18 cellular contexts compared by ENCODE assay signal in genomic region chr3:72341380-72341770, GRCh38.
DNase-seq lines count a peak whose midpoint lies in the region; TF ChIP-seq lines count a peak whose summit lies in the region.
"Had no signal": no experiment of that assay in that cellular context is flagged by ENCODE, and none has a peak within 500 bp of the region (broad histone marks: within the 10 kb centered on the region; RNA-seq: fewer than 3 reads in every experiment).

No MANE protein-coding gene starts in this region.

- no peaks in the 10 kb centered on the region for H3K27me3 Mint-ChIP-seq in activated naive CD8-positive, alpha-beta T cell
- no peaks in the 10 kb centered on the region for H3K27me3 Mint-ChIP-seq in activated naive CD8-positive, alpha-beta T cell treated with anti-CD3 and anti-CD28 coated beads for 36 hours
- peaks cover 19% of the 10 kb centered on the region for H3K27me3 Mint-ChIP-seq in nephron (ENCODE audit: low read depth)

- peaks cover 52% of the 10 kb centered on the region for H3K4me1 Mint-ChIP-seq in activated naive CD8-positive, alpha-beta T cell (ENCODE audit: low read depth)
- peaks cover 50% of the 10 kb centered on the region for H3K4me1 Mint-ChIP-seq in activated naive CD8-positive, alpha-beta T cell treated with anti-CD3 and anti-CD28 coated beads for 36 hours
- H3K4me1 Mint-ChIP-seq in nephron, result peaks cover 36% of the 10 kb centered on the region

- no peak for DNase-seq in activated naive CD8-positive, alpha-beta T cell treated with anti-CD3 and anti-CD28 coated beads for 36 hours
- DNase-seq in RWPE1 (ENCODE audit: low spot score), result no peak
- DNase-seq in vagina (ENCODE audit: extremely low spot score in 2 of 2), result no peak
- no peak for DNase-seq in medulla oblongata (ENCODE audit: extremely low spot score)
- DNase-seq in hippocampal formation (lab: John Stamatoyannopoulos, UW), result no peak
- DNase-seq: BE2C, EL, GF-D8, Kasumi-1, MG63, NCI-H1417 treated with DMSO at 0.1 percent for 48 hours, NCI-H187, NCI-H2107, NCI-H446 treated with DMSO at 0.1 percent for 48 hours, NCI-H526 treated with DMSO at 0.1 percent for 48 hours, OCI-M1 had no signal

- CTCF ChIA-PET in RWPE1 (lab: Yijun Ruan, JAX), result no interaction called here

- intact Hi-C loops in vagina (cut with DNase I), result loop anchor here (10.0 kb wide), 1 partner anchor 103 kb away; the partner anchor contains the start of gene RYBP

- H3K4me3 ChIP-seq in vagina, result no peak overlapping the region
- H3K4me3 ChIP-seq: MG63 had no signal

- no peaks in the 10 kb centered on the region for H3K9me3 Mint-ChIP-seq in activated naive CD8-positive, alpha-beta T cell (ENCODE audit: low read depth)
- no peaks in the 10 kb centered on the region for H3K9me3 Mint-ChIP-seq in activated naive CD8-positive, alpha-beta T cell treated with anti-CD3 and anti-CD28 coated beads for 36 hours
- no peaks in the 10 kb centered on the region for H3K9me3 Mint-ChIP-seq in nephron

- no peaks in the 10 kb centered on the region for H3K36me3 Mint-ChIP-seq in activated naive CD8-positive, alpha-beta T cell
- peaks cover 1% of the 10 kb centered on the region for H3K36me3 Mint-ChIP-seq in activated naive CD8-positive, alpha-beta T cell treated with anti-CD3 and anti-CD28 coated beads for 36 hours
- H3K36me3 Mint-ChIP-seq in nephron (ENCODE audit: low read depth), result no peaks in the 10 kb centered on the region

- H3K4me3 Mint-ChIP-seq in activated naive CD8-positive, alpha-beta T cell, result no peak overlapping the region
- H3K4me3 Mint-ChIP-seq in activated naive CD8-positive, alpha-beta T cell treated with anti-CD3 and anti-CD28 coated beads for 36 hours, result no peak overlapping the region
- H3K4me3 Mint-ChIP-seq in nephron, result no peak overlapping the region

- H3K27ac ChIP-seq in RWPE1 (peak overlapping the region; percentile 91), vagina (peak overlapping the region; percentile 65)

- H3K27me3 ChIP-seq in vagina, result no peaks in the 10 kb centered on the region
- H3K27me3 ChIP-seq: BE2C, MG63 had no signal

- TF ChIP-seq CTCF in RWPE1 (conservative IDR thresholded peaks at IDR 0.05; ENCODE audit: low read depth), result no peak
- no peak for TF ChIP-seq CTCF in nephron (IDR thresholded peaks at IDR 0.05; ENCODE audit: unreplicated experiment in 3 of 3)
- TF ChIP-seq CTCF in vagina (IDR thresholded peaks at IDR 0.05), result no peak

- H3K27ac Mint-ChIP-seq in activated naive CD8-positive, alpha-beta T cell, result peak overlapping the region; percentile 47
- no peak overlapping the region for H3K27ac Mint-ChIP-seq in activated naive CD8-positive, alpha-beta T cell treated with anti-CD3 and anti-CD28 coated beads for 36 hours
- peak overlapping the region in 2 of 3 experiments; percentile 54 to 61 for H3K27ac Mint-ChIP-seq in nephron

- H3K36me3 ChIP-seq in vagina, result no peaks in the 10 kb centered on the region
- H3K36me3 ChIP-seq: BE2C, MG63 had no signal

- no peak for TF ChIP-seq POLR2A in vagina (IDR thresholded peaks at IDR 0.05)

- POLR2A ChIA-PET in RWPE1 (lab: Yijun Ruan, JAX; ENCODE audit: low non-redundant PET), result no interaction called here

- peaks cover 58% of the 10 kb centered on the region for H3K4me1 ChIP-seq in vagina

- no peaks in the 10 kb centered on the region for H3K9me3 ChIP-seq in vagina
